8 cellular contexts compared by ENCODE assay signal in genomic region chr6:15255481-15256414, GRCh38. TPM values are rescaled to one million over a fixed set of nuclear protein-coding genes. Genes with fewer than 3 reads are reported as not detected.
DNase-seq lines count a peak whose midpoint lies in the region; ATAC-seq and TF ChIP-seq lines count a peak whose summit lies in the region.

No MANE protein-coding gene starts in this region.

- no peak overlapping the region for H3K4me3 ChIP-seq in psoas muscle

- no peaks in the 10 kb centered on the region for H3K27me3 Mint-ChIP-seq in activated CD4-positive, alpha-beta T cell treated with anti-CD3 and anti-CD28 coated beads for 36 hours
- H3K27me3 Mint-ChIP-seq in activated B cell treated with CpG ODN at 0.5 μM for 24 hours = no peaks in the 10 kb centered on the region

- CTCF ChIA-PET in activated CD4-positive, alpha-beta T cell treated with anti-CD3 and anti-CD28 coated beads for 36 hours (lab: Charles Lee) = interaction anchor here (0.7 to 0.8 kb wide), 2 partner anchors 9 to 10 kb away, joined by 4 read pairs; no protein-coding TSS in a partner anchor
- CTCF ChIA-PET in activated B cell treated with CpG ODN at 0.5 μM for 24 hours (lab: Charles Lee) = interaction anchor here (0.9 to 1.5 kb wide), 5 partner anchors 12 to 185 kb away, joined by 3 to 7 read pairs (median 3); no protein-coding TSS in a partner anchor

- H3K27ac ChIP-seq in psoas muscle = peak overlapping the region; percentile 98

- intact Hi-C loops in activated CD4-positive, alpha-beta T cell treated with anti-CD3 and anti-CD28 coated beads for 36 hours (cut with DNase I, micrococcal nuclease) = loop anchor here (1.0 to 10.0 kb wide), 2 partner anchors 41 to 1131 kb away; no protein-coding TSS in a partner anchor
- intact Hi-C loops in activated B cell treated with CpG ODN at 0.5 μM for 24 hours (cut with micrococcal nuclease) (loop anchor here (1.0 to 2.0 kb wide), 4 partner anchors 11 to 135 kb away; no protein-coding TSS in a partner anchor), psoas muscle (cut with DNase I) (loop anchor here in 1 of 2 donors (10.0 kb wide), 2 partner anchors 119 to 219 kb away; no protein-coding TSS in a partner anchor)

- no peaks in the 10 kb centered on the region for H3K27me3 ChIP-seq in psoas muscle (ENCODE audit: insufficient read depth in 3 of 3, low read length in 2 of 3)

- TF ChIP-seq CTCF in activated B cell treated with CpG ODN at 0.5 μM for 24 hours (IDR thresholded peaks at IDR 0.05) (no peak), psoas muscle (IDR thresholded peaks at IDR 0.05) (no peak)

- H3K27ac Mint-ChIP-seq in activated CD4-positive, alpha-beta T cell treated with anti-CD3 and anti-CD28 coated beads for 36 hours = peak overlapping the region; percentile 79
- H3K27ac Mint-ChIP-seq in activated B cell treated with CpG ODN at 0.5 μM for 24 hours = peak overlapping the region; percentile 84

- H3K4me1 Mint-ChIP-seq in activated CD4-positive, alpha-beta T cell treated with anti-CD3 and anti-CD28 coated beads for 36 hours = peaks cover 100% of the 10 kb centered on the region
- H3K4me1 Mint-ChIP-seq in activated B cell treated with CpG ODN at 0.5 μM for 24 hours = peaks cover 100% of the 10 kb centered on the region

- no peaks in the 10 kb centered on the region for H3K36me3 ChIP-seq in psoas muscle (ENCODE audit: insufficient read depth in 1 of 2, low read depth in 1 of 2)

- H3K9me3 ChIP-seq in psoas muscle = no peaks in the 10 kb centered on the region

- H3K4me1 ChIP-seq in psoas muscle = peaks cover 82% of the 10 kb centered on the region

- 24 to 38% (median 28%) methylated on average over 5 of the region's 5 CpGs for WGBS in psoas muscle, 3 donors

- peaks cover 77% of the 10 kb centered on the region for H3K36me3 Mint-ChIP-seq in activated CD4-positive, alpha-beta T cell treated with anti-CD3 and anti-CD28 coated beads for 36 hours (ENCODE audit: low read depth)
- peaks cover 6% of the 10 kb centered on the region for H3K36me3 Mint-ChIP-seq in activated B cell treated with CpG ODN at 0.5 μM for 24 hours (ENCODE audit: low read depth)

- peak overlapping the region; percentile 18 for H3K4me3 Mint-ChIP-seq in activated CD4-positive, alpha-beta T cell treated with anti-CD3 and anti-CD28 coated beads for 36 hours
- peak overlapping the region; percentile 56 for H3K4me3 Mint-ChIP-seq in activated B cell treated with CpG ODN at 0.5 μM for 24 hours

- ATAC-seq in activated CD4-positive, alpha-beta T cell treated with anti-CD3 and anti-CD28 coated beads for 36 hours = peak; percentile 30
- ATAC-seq in HG03039 (IDR thresholded peaks at IDR 0.05; ENCODE audit: unreplicated experiment) = peak; percentile 45
- ATAC-seq in activated B cell treated with CpG ODN at 0.5 μM for 24 hours (ENCODE audit: low read depth) = peak; percentile 53
- ATAC-seq in psoas muscle = peak; percentile 37 to 50 (median 44)

- DNase-seq in activated CD4-positive, alpha-beta T cell treated with anti-CD3 and anti-CD28 coated beads for 36 hours = peak; percentile 49
- DNase-seq in activated CD4-positive, alpha-beta T cell treated with anti-CD3 and anti-CD28 coated beads for 1 hour = no peak
- DNase-seq in activated B cell treated with CpG ODN at 0.5 μM for 24 hours (no peak), psoas muscle (no peak), T-helper 9 cell (no peak), putamen (ENCODE audit: low spot score) (no peak), HUDEP-2 (lab: John Stamatoyannopoulos, UW; ENCODE audit: unreplicated experiment in 76 of 76) (no peak)

- POLR2A ChIA-PET in activated CD4-positive, alpha-beta T cell treated with anti-CD3 and anti-CD28 coated beads for 36 hours (lab: Charles Lee) = interaction anchor here (0.7 kb wide), 2 partner anchors 45 to 1137 kb away, joined by 3 to 4 read pairs; no protein-coding TSS in a partner anchor
- POLR2A ChIA-PET in activated B cell treated with CpG ODN at 0.5 μM for 24 hours (lab: Charles Lee) = interaction anchor here (0.5 to 3.0 kb wide), 7 partner anchors 10 to 129 kb away, joined by 4 to 24 read pairs (median 8); partner anchors contain the start of gene JARID2

- H3K9me3 Mint-ChIP-seq in activated CD4-positive, alpha-beta T cell treated with anti-CD3 and anti-CD28 coated beads for 36 hours (ENCODE audit: low read depth) = peaks cover 3% of the 10 kb centered on the region
- no peaks in the 10 kb centered on the region for H3K9me3 Mint-ChIP-seq in activated B cell treated with CpG ODN at 0.5 μM for 24 hours

RNA-seq across cellular contexts. Expression of gene JARID2, which starts 9.9 kb away (rescaled TPM):
- total RNA-seq in activated CD4-positive, alpha-beta T cell treated with anti-CD3 and anti-CD28 coated beads for 36 hours = 10 to 100 TPM; 43.0 to 48.6 TPM
- 27.0 and 28.5 TPM in 2 replicates for total RNA-seq in activated B cell treated with CpG ODN at 0.5 μM for 24 hours
- total RNA-seq in psoas muscle = 10 to 100 TPM in 1 of 4 donors, 1 to 10 TPM in 3; 2.8 to 16.1 (median 7.2) TPM
- polyA plus RNA-seq in psoas muscle = 1 to 10 TPM; 1.1 to 4.9 (median 4.9) TPM
